6 cellular contexts compared by ENCODE assay signal in the genomic region with DNA sequence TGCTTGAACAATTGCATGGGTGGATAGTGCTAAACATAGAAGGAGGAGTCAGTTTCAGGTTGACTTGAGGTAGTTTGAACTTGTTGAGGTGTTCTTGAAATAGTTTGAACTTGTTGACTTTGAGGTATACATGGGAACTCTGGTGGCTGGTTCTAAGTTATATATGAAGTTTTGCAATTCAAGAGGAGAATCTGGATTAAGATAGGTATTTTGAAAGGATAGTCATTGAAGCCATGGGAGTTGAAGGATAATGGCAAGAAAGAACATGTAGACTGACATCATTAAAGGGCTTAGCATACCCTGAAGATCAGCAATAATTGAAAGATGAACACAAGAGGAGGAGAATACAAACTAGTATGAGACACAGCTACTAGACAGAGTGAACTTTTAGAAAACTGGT.
"Had no signal": no experiment of that assay in that cellular context is flagged by ENCODE, and none has a peak within 500 bp of the region (broad histone marks: within the 10 kb centered on the region; RNA-seq: fewer than 3 reads in every experiment).

No MANE protein-coding gene starts in this region.

- H3K27me3 Mint-ChIP-seq: IgD-negative memory B cell had no signal

- ATAC-seq: HepG2, K562 had no signal

- H3K4me3 Mint-ChIP-seq: IgD-negative memory B cell had no signal

- H3K4me3 ChIP-seq: K562 had no signal

- FAIRE-seq: HepG2, HTR-8/SVneo, K562 had no signal

- DNase-seq: IMR-90 had no signal

- H3K4me1 Mint-ChIP-seq: IgD-negative memory B cell had no signal

- H3K36me3 Mint-ChIP-seq: IgD-negative memory B cell had no signal

- H3K27ac ChIP-seq: HL-60 had no signal

- H3K27ac Mint-ChIP-seq: IgD-negative memory B cell had no signal
